In genomic region chr17:65588194-65588808, GRCh38 we compare ENCODE assay signal across 1 cellular context.
TF ChIP-seq lines count a peak whose summit lies in the region.

No MANE protein-coding gene starts in this region.

TF ChIP-seq in GM12878, 131 proteins besides CTCF, POLR2A, EP300 and RAD21 (continued from another document):
- TF ChIP-seq, protein P1, sequence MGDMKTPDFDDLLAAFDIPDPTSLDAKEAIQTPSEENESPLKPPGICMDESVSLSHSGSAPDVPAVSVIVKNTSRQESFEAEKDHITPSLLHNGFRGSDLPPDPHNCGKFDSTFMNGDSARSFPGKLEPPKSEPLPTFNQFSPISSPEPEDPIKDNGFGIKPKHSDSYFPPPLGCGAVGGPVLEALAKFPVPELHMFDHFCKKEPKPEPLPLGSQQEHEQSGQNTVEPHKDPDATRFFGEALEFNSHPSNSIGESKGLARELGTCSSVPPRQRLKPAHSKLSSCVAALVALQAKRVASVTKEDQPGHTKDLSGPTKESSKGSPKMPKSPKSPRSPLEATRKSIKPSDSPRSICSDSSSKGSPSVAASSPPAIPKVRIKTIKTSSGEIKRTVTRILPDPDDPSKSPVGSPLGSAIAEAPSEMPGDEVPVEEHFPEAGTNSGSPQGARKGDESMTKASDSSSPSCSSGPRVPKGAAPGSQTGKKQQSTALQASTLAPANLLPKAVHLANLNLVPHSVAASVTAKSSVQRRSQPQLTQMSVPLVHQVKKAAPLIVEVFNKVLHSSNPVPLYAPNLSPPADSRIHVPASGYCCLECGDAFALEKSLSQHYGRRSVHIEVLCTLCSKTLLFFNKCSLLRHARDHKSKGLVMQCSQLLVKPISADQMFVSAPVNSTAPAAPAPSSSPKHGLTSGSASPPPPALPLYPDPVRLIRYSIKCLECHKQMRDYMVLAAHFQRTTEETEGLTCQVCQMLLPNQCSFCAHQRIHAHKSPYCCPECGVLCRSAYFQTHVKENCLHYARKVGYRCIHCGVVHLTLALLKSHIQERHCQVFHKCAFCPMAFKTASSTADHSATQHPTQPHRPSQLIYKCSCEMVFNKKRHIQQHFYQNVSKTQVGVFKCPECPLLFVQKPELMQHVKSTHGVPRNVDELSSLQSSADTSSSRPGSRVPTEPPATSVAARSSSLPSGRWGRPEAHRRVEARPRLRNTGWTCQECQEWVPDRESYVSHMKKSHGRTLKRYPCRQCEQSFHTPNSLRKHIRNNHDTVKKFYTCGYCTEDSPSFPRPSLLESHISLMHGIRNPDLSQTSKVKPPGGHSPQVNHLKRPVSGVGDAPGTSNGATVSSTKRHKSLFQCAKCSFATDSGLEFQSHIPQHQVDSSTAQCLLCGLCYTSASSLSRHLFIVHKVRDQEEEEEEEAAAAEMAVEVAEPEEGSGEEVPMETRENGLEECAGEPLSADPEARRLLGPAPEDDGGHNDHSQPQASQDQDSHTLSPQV (IDR thresholded peaks at IDR 0.05) = no peak
TF ChIP-seq in GM12878: peak in this region for 0.
